ENCODE assay signal across 8 cellular contexts in the genomic region with DNA sequence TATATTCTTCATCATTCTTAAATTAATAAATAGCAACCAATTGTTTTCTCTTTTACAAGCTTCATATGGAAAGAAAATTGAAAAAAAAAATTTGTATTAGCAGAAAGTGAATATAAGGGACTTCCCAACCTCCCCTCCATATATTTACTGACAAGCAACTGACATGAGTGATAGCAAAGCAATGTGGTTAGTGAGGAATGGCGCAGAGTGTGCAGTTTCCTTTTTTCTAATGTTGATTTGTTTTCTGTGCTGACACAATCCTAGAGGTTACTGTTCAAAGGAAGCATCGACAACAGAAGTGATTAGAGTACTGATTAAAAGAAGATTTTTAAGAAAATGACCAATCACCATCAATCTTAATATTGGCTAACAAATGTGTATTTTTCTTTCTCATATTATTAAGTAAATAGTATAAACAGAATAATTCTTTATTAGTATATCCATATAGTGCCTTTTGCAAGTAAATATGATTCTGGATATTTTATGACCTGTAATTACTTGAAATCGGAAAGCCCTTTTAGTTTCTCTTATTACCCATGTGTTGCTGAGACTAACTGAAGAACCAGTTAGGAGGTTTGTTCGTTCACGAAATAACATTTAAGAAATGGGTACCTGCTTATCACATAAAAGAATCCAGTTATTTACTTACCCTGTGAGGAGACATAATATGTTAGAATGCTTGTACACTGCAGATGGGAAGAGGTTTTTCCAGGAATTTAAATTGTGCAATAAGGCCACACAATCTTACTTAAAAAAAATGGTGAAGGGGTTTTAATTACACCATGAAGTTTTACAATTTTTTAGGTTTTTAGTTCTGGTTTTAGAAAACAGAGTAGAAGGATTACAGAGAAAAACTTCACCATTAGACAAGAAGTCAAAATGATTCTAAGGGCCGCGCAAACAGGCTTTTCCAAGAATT. TPM values are rescaled to one million over a fixed set of nuclear protein-coding genes. Genes with fewer than 3 reads are reported as not detected.
DNase-seq lines count a peak whose midpoint lies in the region; ATAC-seq and TF ChIP-seq lines count a peak whose summit lies in the region.

No MANE protein-coding gene starts in this region.

- H3K9me2 ChIP-seq in SU-DHL-6 (replicated peaks; ENCODE audit: insufficient read depth, low read length): no peaks in the 10 kb centered on the region

- H2AFZ ChIP-seq in SU-DHL-6 (ENCODE audit: low read depth, low read length, severe bottlenecking) (peak overlapping the region; percentile 90), fibroblast of lung (ENCODE audit: low read length) (no peak overlapping the region)

- peaks cover 2% of the 10 kb centered on the region for H3K4me1 ChIP-seq in fibroblast of lung (ENCODE audit: control insufficient read depth, extremely low read depth, insufficient read depth, low read length)

- H3K9ac ChIP-seq in SU-DHL-6 (ENCODE audit: low read length) (peak overlapping the region; percentile 63), fibroblast of lung (ENCODE audit: insufficient read depth, low read length) (no peak overlapping the region)

- H3K36me3 ChIP-seq in SU-DHL-6 (ENCODE audit: low read length) (no peaks in the 10 kb centered on the region), fibroblast of lung (ENCODE audit: control insufficient read depth, insufficient read depth, low read length) (no peaks in the 10 kb centered on the region)

- H3K9me3 ChIP-seq in SU-DHL-6 (ENCODE audit: insufficient read depth, low read length): no peaks in the 10 kb centered on the region
- H3K9me3 ChIP-seq in fibroblast of lung (ENCODE audit: control insufficient read depth, insufficient read depth, low read depth, low read length): no peaks in the 10 kb centered on the region

- H3F3A ChIP-seq in SU-DHL-6 (ENCODE audit: insufficient read depth): peaks cover 10% of the 10 kb centered on the region

- peak; percentile 28 for DNase-seq in NCI-H2171 treated with DMSO at 0.1 percent for 48 hours (lab: John Stamatoyannopoulos, UW)
- DNase-seq in NCI-H2171 (lab: John Stamatoyannopoulos, UW): no peak
- DNase-seq in fibroblast of lung (ENCODE audit: low read depth in 2 of 2): peak; percentile 26 to 37
- DNase-seq in retinal pigment epithelial cell (ENCODE audit: low read depth): no peak
- no peak for DNase-seq in NCI-H2196 treated with DMSO at 0.1 percent for 48 hours (lab: John Stamatoyannopoulos, UW; ENCODE audit: unreplicated experiment)
- no peak for DNase-seq in 8988T

- H3K27ac ChIP-seq in SU-DHL-6 (ENCODE audit: low read depth, low read length) (peak overlapping the region; percentile 40), fibroblast of lung (ENCODE audit: insufficient read depth, low read length) (peak overlapping the region; percentile 75)

- H4K20me1 ChIP-seq in SU-DHL-6 (ENCODE audit: low read depth, low read length) (no peaks in the 10 kb centered on the region), fibroblast of lung (ENCODE audit: control insufficient read depth, extremely low read depth, insufficient read depth, low read length) (no peaks in the 10 kb centered on the region)

- H3K4me2 ChIP-seq in SU-DHL-6 (ENCODE audit: low read depth, low read length, poor library complexity, severe bottlenecking) (peak overlapping the region; percentile 73), fibroblast of lung (ENCODE audit: extremely low read depth, insufficient read depth, low read length) (peak overlapping the region; percentile 97)

- TF ChIP-seq CTCF in SU-DHL-6 (IDR thresholded peaks at IDR 0.05; ENCODE audit: insufficient read depth, low read length, poor library complexity, severe bottlenecking) (no peak), fibroblast of lung (conservative IDR thresholded peaks at IDR 0.05 in 1 of 2, IDR thresholded peaks at IDR 0.05 in 1 of 2; ENCODE audit: low read depth in 1 of 2, low read length in 2 of 2) (no peak), retinal pigment epithelial cell (conservative IDR thresholded peaks at IDR 0.05; ENCODE audit: low read depth, low read length) (no peak)

- H3K79me2 ChIP-seq in SU-DHL-6 (ENCODE audit: insufficient read depth, low read length): no peaks in the 10 kb centered on the region
- H3K79me2 ChIP-seq in fibroblast of lung (ENCODE audit: control insufficient read depth, insufficient read depth, low read length): peaks cover 34% of the 10 kb centered on the region

- no peak for ATAC-seq in GM21360 (IDR thresholded peaks at IDR 0.05; ENCODE audit: unreplicated experiment)

- no peaks in the 10 kb centered on the region for H3K27me3 ChIP-seq in SU-DHL-6 (ENCODE audit: low read length)
- no peaks in the 10 kb centered on the region for H3K27me3 ChIP-seq in fibroblast of lung (ENCODE audit: control insufficient read depth, insufficient read depth, low read length)

- H3K4me3 ChIP-seq in SU-DHL-6 (ENCODE audit: insufficient read depth, low read length, poor library complexity, severe bottlenecking) (peak overlapping the region; percentile 56), fibroblast of lung (replicated peaks in 1 of 4; ENCODE audit: control extremely low read depth in 1 of 4, insufficient read depth in 1 of 4, low read depth in 3 of 4, low read length in 4 of 4) (peak overlapping the region; percentile 73 to 95 (median 82)), retinal pigment epithelial cell (ENCODE audit: low read length) (peak overlapping the region; percentile 87)

RNA-seq across cellular contexts. Expression of a gene that starts 1.4 kb away (rescaled TPM):
- total RNA-seq in fibroblast of lung: 3.3 and 5.4 TPM in 2 replicates
- polyA plus RNA-seq in fibroblast of lung: 1.6 and 10.2 TPM in 2 replicates
- 1.4 and 8.3 TPM in 2 replicates for polyA plus RNA-seq in fibroblast of lung (2012)
- 1.9 and 10.2 TPM in 2 replicates for polyA minus RNA-seq in fibroblast of lung (ENCODE audit: low replicate concordance)

Comparison
In these comparisons a context has a peak if more than half of its experiments do, and no peak if none do; other contexts are left out.
1. DNase-seq: peak in NCI-H2171 treated with DMSO at 0.1 percent for 48 hours (single experiment) and fibroblast of lung (2 of 2); none in NCI-H2171 (single experiment), retinal pigment epithelial cell (single experiment), NCI-H2196 treated with DMSO at 0.1 percent for 48 hours (single experiment) and 8988T (single experiment).
2. Peak in every context shown above with its lines, with median percentiles within 50 percentile points of each other: H3K4me3 ChIP-seq.